In genomic region chr6:25435397-25435985, GRCh38 we compare ENCODE assay signal across 21 cellular contexts.
"Had no signal": no experiment of that assay in that cellular context is flagged by ENCODE, and none has a peak within 500 bp of the region (broad histone marks: within the 10 kb centered on the region; RNA-seq: fewer than 3 reads in every experiment).

No MANE protein-coding gene starts in this region.

- H3K9me3 Mint-ChIP-seq: activated CD4-positive, alpha-beta memory T cell treated with anti-CD3 and anti-CD28 coated beads for 36 hours; activated T-helper 1 cell treated with anti-CD3 and anti-CD28 coated beads, Interleukin-12 subunit alpha, Interleukin-12 subunit beta, Interleukin-2, Interleukin-4 antibody, amounts not matched to agents 30 ng/mL and 10 ng/mL and 1 ng/mL, durations not matched to agents 14 hours and 24 hours and 36 hours; nephron; stimulated activated effector memory CD8-positive, alpha-beta T cell treated with anti-CD3 and anti-CD28 coated beads, Interleukin-12 subunit alpha, Interleukin-12 subunit beta, amount 100 ng/mL, for 72 hours had no signal

- H3K36me3 Mint-ChIP-seq: activated CD4-positive, alpha-beta memory T cell treated with anti-CD3 and anti-CD28 coated beads for 36 hours; stimulated activated effector memory CD8-positive, alpha-beta T cell treated with anti-CD3 and anti-CD28 coated beads, Interleukin-12 subunit alpha, Interleukin-12 subunit beta, amount 100 ng/mL, for 72 hours had no signal

- H3K9me3 ChIP-seq: lower lobe of right lung, thoracic aorta, upper lobe of left lung had no signal

- H3K36me3 ChIP-seq: lower lobe of right lung, thoracic aorta, upper lobe of left lung, WERI-Rb-1 had no signal

- H3K27ac ChIP-seq: hepatocyte, lower lobe of right lung, parathyroid adenoma, thoracic aorta, upper lobe of left lung, WERI-Rb-1 had no signal

- H3K27ac Mint-ChIP-seq: activated CD4-positive, alpha-beta memory T cell treated with anti-CD3 and anti-CD28 coated beads for 36 hours; activated naive CD8-positive, alpha-beta T cell; activated T-helper 1 cell treated with anti-CD3 and anti-CD28 coated beads, Interleukin-12 subunit alpha, Interleukin-12 subunit beta, Interleukin-2, Interleukin-4 antibody, amounts not matched to agents 30 ng/mL and 10 ng/mL and 1 ng/mL, durations not matched to agents 14 hours and 24 hours and 36 hours; nephron; stimulated activated effector memory CD8-positive, alpha-beta T cell treated with anti-CD3 and anti-CD28 coated beads, Interleukin-12 subunit alpha, Interleukin-12 subunit beta, amount 100 ng/mL, for 72 hours had no signal

- H3K27me3 Mint-ChIP-seq: activated CD4-positive, alpha-beta memory T cell treated with anti-CD3 and anti-CD28 coated beads for 36 hours; activated naive CD8-positive, alpha-beta T cell had no signal

- ATAC-seq: sciatic nerve; stimulated activated effector memory CD8-positive, alpha-beta T cell treated with anti-CD3 and anti-CD28 coated beads, Interleukin-12 subunit alpha, Interleukin-12 subunit beta, amount 100 ng/mL, for 72 hours had no signal

- H3K4me1 ChIP-seq: lower lobe of right lung, parathyroid adenoma, upper lobe of left lung had no signal

- H3K4me3 ChIP-seq: hepatocyte, lower lobe of right lung, smooth muscle cell, thoracic aorta, upper lobe of left lung had no signal

- H3K4me3 Mint-ChIP-seq: activated CD4-positive, alpha-beta memory T cell treated with anti-CD3 and anti-CD28 coated beads for 36 hours; activated naive CD8-positive, alpha-beta T cell; activated T-helper 1 cell treated with anti-CD3 and anti-CD28 coated beads, Interleukin-12 subunit alpha, Interleukin-12 subunit beta, Interleukin-2, Interleukin-4 antibody, amounts not matched to agents 30 ng/mL and 10 ng/mL and 1 ng/mL, durations not matched to agents 14 hours and 24 hours and 36 hours; nephron; stimulated activated effector memory CD8-positive, alpha-beta T cell treated with anti-CD3 and anti-CD28 coated beads, Interleukin-12 subunit alpha, Interleukin-12 subunit beta, amount 100 ng/mL, for 72 hours had no signal

- H3K4me1 Mint-ChIP-seq: nephron; stimulated activated effector memory CD8-positive, alpha-beta T cell treated with anti-CD3 and anti-CD28 coated beads, Interleukin-12 subunit alpha, Interleukin-12 subunit beta, amount 100 ng/mL, for 72 hours had no signal

- DNase-seq: activated CD4-positive, alpha-beta memory T cell treated with anti-CD3 and anti-CD28 coated beads for 36 hours; activated CD4-positive, alpha-beta T cell treated with anti-CD3 and anti-CD28 coated beads for 4 hours; activated gamma-delta T cell treated with Interleukin-2 at 50 U/mL for 16 hours; activated T-cell treated with anti-CD3 and anti-CD28 coated beads for 4 hours; effector memory CD4-positive, alpha-beta T cell; foreskin fibroblast; left cardiac atrium; lower lobe of right lung; stimulated activated CD4-positive, alpha-beta T cell treated with anti-CD3 and anti-CD28 coated beads, Interleukin-4, amount 100 ng/mL, for 24 hours; T-helper 9 cell; upper lobe of left lung; WERI-Rb-1 had no signal

- H3K27me3 ChIP-seq: hepatocyte, upper lobe of left lung had no signal
